ENCODE assay signal across 8 cellular contexts in the genomic region with DNA sequence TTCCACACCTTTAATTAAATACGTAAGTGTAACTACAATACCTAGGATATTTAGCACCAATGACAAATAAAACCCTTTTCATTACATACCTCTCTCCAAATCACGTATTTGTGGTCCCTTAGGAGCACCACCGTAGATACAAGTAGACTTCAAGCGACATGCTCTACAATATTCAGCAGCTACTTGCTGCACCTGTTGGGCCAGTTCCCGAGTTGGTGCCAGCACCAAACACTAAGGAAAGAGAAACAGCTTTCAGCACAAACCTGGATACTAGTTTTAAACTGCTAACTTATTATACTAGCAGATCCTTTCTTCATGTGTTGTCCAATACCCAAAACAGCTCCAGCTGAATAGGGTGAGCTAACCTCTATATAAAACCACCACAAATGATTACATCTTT. TPM values are rescaled to one million over a fixed set of nuclear protein-coding genes. Genes with fewer than 3 reads are reported as not detected.
DNase-seq lines count a peak whose midpoint lies in the region; ATAC-seq and TF ChIP-seq lines count a peak whose summit lies in the region.
"Had no signal": no experiment of that assay in that cellular context is flagged by ENCODE, and none has a peak within 500 bp of the region (broad histone marks: within the 10 kb centered on the region; RNA-seq: fewer than 3 reads in every experiment).

No MANE protein-coding gene starts in this region.

- H3K4me3 Mint-ChIP-seq in T-cell = peak overlapping the region; percentile 19 to 100 (median 49)

- CTCF ChIA-PET in T-cell (lab: Charles Lee) = no interaction called here

- intact Hi-C loops in lower lobe of right lung (cut with DNase I) = no loop called here

- peak overlapping the region; percentile 87 to 98 (median 92); a peak in 15 of 20 replicates for H3K4me3 ChIP-seq in BLaER1 treated with 17β-estradiol and CSF1 and Interleukin-3, amounts not matched to agents 10 nM and 100 nM
- peak overlapping the region; percentile 80 for H3K4me3 ChIP-seq in lower lobe of right lung

- POLR2A ChIA-PET in T-cell (lab: Charles Lee) = interaction anchor here in 1 of 2 donors (0.5 to 1.4 kb wide), 2 partner anchors 8 to 54 kb away, joined by 3 to 4 read pairs; no protein-coding TSS in a partner anchor

- no peak for TF ChIP-seq CTCF in lower lobe of right lung (IDR thresholded peaks at IDR 0.05)

- no peaks in the 10 kb centered on the region for H3K9me3 Mint-ChIP-seq in T-cell
- H3K9me3 Mint-ChIP-seq: dendritic cell treated with granulocyte-macrophage colony-stimulating factor and Interleukin-4, amounts not matched to agents 40 ng/mL and 50 ng/mL, for 4 days had no signal

- H3K9ac ChIP-seq in BLaER1 treated with 17β-estradiol and CSF1 and Interleukin-3, amounts not matched to agents 10 nM and 100 nM = peak overlapping the region in 9 of 11 experiments; percentile 96 to 100 (median 100); a peak in 11 of 22 replicates

- no peaks in the 10 kb centered on the region for H3K9me3 ChIP-seq in BLaER1 treated with 17β-estradiol and CSF1 and Interleukin-3, amounts not matched to agents 10 nM and 100 nM (replicated peaks in 1 of 11)
- no peaks in the 10 kb centered on the region for H3K9me3 ChIP-seq in lower lobe of right lung

- peaks cover 67 to 75% (median 70%) of the 10 kb centered on the region in 11 experiments for H3K36me3 ChIP-seq in BLaER1 treated with 17β-estradiol and CSF1 and Interleukin-3, amounts not matched to agents 10 nM and 100 nM
- peaks cover 68% of the 10 kb centered on the region for H3K36me3 ChIP-seq in lower lobe of right lung

- H3K36me3 Mint-ChIP-seq in T-cell = peaks cover 67% of the 10 kb centered on the region

- peak overlapping the region; percentile 81 to 96 (median 91) for H3K4me2 ChIP-seq in BLaER1 treated with 17β-estradiol and CSF1 and Interleukin-3, amounts not matched to agents 10 nM and 100 nM

- H3K27me3 Mint-ChIP-seq in T-cell = no peaks in the 10 kb centered on the region
- H3K27me3 Mint-ChIP-seq: dendritic cell treated with granulocyte-macrophage colony-stimulating factor and Interleukin-4, amounts not matched to agents 40 ng/mL and 50 ng/mL, for 4 days had no signal

- peaks cover 60 to 70% (median 66%) of the 10 kb centered on the region in 10 experiments for H3K4me1 ChIP-seq in BLaER1 treated with 17β-estradiol and CSF1 and Interleukin-3, amounts not matched to agents 10 nM and 100 nM
- peaks cover 68% of the 10 kb centered on the region for H3K4me1 ChIP-seq in lower lobe of right lung

- DNase-seq in T-cell (no peak), lower lobe of right lung (no peak), HuH-7 (ENCODE audit: low spot score) (no peak), NCI-H2081 (lab: John Stamatoyannopoulos, UW) (no peak)
- no peak for DNase-seq in stimulated activated naive CD4-positive, alpha-beta T cell treated with Interleukin-2 at 50 U/mL for 16 hours (lab: John Stamatoyannopoulos, UW)
- DNase-seq: Kasumi-1 had no signal

- H3K27me3 ChIP-seq in BLaER1 treated with 17β-estradiol and CSF1 and Interleukin-3, amounts not matched to agents 10 nM and 100 nM = no peaks in the 10 kb centered on the region
- no peaks in the 10 kb centered on the region for H3K27me3 ChIP-seq in lower lobe of right lung (ENCODE audit: low read depth)

- H3K4me1 Mint-ChIP-seq in T-cell = peaks cover 73 to 87% (median 75%) of the 10 kb centered on the region in 3 donors

- no peak for ATAC-seq in T-cell (replicated peaks in 1 of 4)
- ATAC-seq in lower lobe of right lung = no peak

- peak overlapping the region in 1 of 2 donors; percentile 53 for H3K27ac Mint-ChIP-seq in T-cell
- H3K27ac Mint-ChIP-seq: dendritic cell treated with granulocyte-macrophage colony-stimulating factor and Interleukin-4, amounts not matched to agents 40 ng/mL and 50 ng/mL, for 4 days had no signal

- no peak overlapping the region for H3K27ac ChIP-seq in BLaER1 treated with 17β-estradiol and CSF1 and Interleukin-3, amounts not matched to agents 10 nM and 100 nM
- H3K27ac ChIP-seq in lower lobe of right lung = peak overlapping the region; percentile 0

- peaks cover 78 to 90% (median 83%) of the 10 kb centered on the region in 11 experiments for H4K20me1 ChIP-seq in BLaER1 treated with 17β-estradiol and CSF1 and Interleukin-3, amounts not matched to agents 10 nM and 100 nM

RNA-seq across cellular contexts. Expression of gene DDX5, which starts 2.7 kb away (rescaled TPM):
- 1,000 to 10,000 TPM; 1,461 to 3,147 (median 1,608) TPM for total RNA-seq in T-cell
- total RNA-seq in lower lobe of right lung = 964 TPM

RNA-seq across cellular contexts. Expression of gene CEP95, which starts 3.4 kb away (rescaled TPM):
- total RNA-seq in T-cell (100 to 1,000 TPM in 2 of 5 donors, 10 to 100 TPM in 3; 77.0 to 168 (median 91.9) TPM), lower lobe of right lung (34.2 TPM)

RNA-seq across cellular contexts. Expression of gene POLG2, which starts 6.5 kb away (rescaled TPM):
- total RNA-seq in T-cell (10 to 100 TPM; 43.1 to 71.4 (median 59.3) TPM), lower lobe of right lung (12.0 TPM)

RNA-seq across cellular contexts. Expression of gene MILR1, which starts 54.4 kb away (rescaled TPM):
- total RNA-seq in T-cell (under 1 TPM in 2 of 5 donors, not detected in 3; 0.22 to 0.76 TPM), lower lobe of right lung (19.6 TPM)
